In the genomic region with DNA sequence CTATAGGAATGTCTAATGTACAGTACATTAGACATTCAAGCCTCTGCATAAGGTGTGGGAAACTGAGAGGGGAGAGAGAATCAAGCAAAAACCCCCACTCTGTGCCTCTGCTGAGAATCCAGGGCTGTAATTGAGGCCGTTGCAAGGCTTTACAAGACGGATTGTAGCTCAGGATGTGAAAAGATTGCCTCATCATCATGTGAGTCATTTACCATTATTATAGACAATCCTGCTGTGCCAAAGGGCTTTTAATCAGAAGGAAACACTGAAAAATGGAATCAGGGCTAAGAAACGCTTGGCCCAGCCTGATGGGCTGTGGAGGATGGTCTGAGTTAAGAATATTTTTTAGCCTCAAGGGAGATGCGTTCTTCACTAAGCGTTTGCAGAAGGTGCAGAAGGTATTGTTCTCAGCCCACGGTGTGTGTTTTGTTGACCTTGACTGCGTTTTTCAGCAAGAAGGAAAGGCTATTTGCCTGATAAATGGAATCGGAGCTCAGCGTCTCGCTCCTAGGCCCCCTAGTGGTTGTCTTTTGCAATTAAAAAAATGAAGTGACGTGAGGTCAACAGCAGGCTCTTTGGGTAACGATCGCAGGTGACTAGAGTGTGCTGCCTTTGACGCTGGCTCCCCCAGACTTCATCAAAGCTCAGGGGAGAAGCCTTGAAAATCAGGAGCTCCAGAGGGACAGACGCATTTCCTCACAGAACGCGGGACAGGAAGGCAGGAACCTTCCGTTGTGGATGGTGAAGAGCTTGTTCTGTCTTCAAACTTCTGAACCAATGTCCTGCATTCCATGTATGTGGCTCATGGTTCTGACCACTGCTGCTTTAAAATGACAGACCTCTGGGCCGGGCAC, we compare ENCODE assay signal across 1 cellular context.
A peak's percentile ranks its signal among the peaks of the same experiment; 100 is the strongest.
TF ChIP-seq lines count a peak whose summit lies in the region.

No MANE protein-coding gene starts in this region.

TF ChIP-seq in K562, 482 proteins besides CTCF, POLR2A, EP300 and RAD21 (continued from another document):
- TF ChIP-seq, protein P1, sequence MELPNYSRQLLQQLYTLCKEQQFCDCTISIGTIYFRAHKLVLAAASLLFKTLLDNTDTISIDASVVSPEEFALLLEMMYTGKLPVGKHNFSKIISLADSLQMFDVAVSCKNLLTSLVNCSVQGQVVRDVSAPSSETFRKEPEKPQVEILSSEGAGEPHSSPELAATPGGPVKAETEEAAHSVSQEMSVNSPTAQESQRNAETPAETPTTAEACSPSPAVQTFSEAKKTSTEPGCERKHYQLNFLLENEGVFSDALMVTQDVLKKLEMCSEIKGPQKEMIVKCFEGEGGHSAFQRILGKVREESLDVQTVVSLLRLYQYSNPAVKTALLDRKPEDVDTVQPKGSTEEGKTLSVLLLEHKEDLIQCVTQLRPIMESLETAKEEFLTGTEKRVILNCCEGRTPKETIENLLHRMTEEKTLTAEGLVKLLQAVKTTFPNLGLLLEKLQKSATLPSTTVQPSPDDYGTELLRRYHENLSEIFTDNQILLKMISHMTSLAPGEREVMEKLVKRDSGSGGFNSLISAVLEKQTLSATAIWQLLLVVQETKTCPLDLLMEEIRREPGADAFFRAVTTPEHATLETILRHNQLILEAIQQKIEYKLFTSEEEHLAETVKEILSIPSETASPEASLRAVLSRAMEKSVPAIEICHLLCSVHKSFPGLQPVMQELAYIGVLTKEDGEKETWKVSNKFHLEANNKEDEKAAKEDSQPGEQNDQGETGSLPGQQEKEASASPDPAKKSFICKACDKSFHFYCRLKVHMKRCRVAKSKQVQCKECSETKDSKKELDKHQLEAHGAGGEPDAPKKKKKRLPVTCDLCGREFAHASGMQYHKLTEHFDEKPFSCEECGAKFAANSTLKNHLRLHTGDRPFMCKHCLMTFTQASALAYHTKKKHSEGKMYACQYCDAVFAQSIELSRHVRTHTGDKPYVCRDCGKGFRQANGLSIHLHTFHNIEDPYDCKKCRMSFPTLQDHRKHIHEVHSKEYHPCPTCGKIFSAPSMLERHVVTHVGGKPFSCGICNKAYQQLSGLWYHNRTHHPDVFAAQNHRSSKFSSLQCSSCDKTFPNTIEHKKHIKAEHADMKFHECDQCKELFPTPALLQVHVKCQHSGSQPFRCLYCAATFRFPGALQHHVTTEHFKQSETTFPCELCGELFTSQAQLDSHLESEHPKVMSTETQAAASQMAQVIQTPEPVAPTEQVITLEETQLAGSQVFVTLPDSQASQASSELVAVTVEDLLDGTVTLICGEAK (IDR thresholded peaks at IDR 0.05), result no peak
- TF ChIP-seq, protein P1 (CRISPR knock-in tag; IDR thresholded peaks at IDR 0.05), result no peak
- TF ChIP-seq, protein P2, sequence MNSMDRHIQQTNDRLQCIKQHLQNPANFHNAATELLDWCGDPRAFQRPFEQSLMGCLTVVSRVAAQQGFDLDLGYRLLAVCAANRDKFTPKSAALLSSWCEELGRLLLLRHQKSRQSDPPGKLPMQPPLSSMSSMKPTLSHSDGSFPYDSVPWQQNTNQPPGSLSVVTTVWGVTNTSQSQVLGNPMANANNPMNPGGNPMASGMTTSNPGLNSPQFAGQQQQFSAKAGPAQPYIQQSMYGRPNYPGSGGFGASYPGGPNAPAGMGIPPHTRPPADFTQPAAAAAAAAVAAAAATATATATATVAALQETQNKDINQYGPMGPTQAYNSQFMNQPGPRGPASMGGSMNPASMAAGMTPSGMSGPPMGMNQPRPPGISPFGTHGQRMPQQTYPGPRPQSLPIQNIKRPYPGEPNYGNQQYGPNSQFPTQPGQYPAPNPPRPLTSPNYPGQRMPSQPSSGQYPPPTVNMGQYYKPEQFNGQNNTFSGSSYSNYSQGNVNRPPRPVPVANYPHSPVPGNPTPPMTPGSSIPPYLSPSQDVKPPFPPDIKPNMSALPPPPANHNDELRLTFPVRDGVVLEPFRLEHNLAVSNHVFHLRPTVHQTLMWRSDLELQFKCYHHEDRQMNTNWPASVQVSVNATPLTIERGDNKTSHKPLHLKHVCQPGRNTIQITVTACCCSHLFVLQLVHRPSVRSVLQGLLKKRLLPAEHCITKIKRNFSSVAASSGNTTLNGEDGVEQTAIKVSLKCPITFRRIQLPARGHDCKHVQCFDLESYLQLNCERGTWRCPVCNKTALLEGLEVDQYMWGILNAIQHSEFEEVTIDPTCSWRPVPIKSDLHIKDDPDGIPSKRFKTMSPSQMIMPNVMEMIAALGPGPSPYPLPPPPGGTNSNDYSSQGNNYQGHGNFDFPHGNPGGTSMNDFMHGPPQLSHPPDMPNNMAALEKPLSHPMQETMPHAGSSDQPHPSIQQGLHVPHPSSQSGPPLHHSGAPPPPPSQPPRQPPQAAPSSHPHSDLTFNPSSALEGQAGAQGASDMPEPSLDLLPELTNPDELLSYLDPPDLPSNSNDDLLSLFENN (IDR thresholded peaks at IDR 0.05; ENCODE audit: low read depth in 2 of 2, low read length in 2 of 2), result no peak
- no peak for TF ChIP-seq ZBED1 (IDR thresholded peaks at IDR 0.05)
- TF ChIP-seq, protein P3, sequence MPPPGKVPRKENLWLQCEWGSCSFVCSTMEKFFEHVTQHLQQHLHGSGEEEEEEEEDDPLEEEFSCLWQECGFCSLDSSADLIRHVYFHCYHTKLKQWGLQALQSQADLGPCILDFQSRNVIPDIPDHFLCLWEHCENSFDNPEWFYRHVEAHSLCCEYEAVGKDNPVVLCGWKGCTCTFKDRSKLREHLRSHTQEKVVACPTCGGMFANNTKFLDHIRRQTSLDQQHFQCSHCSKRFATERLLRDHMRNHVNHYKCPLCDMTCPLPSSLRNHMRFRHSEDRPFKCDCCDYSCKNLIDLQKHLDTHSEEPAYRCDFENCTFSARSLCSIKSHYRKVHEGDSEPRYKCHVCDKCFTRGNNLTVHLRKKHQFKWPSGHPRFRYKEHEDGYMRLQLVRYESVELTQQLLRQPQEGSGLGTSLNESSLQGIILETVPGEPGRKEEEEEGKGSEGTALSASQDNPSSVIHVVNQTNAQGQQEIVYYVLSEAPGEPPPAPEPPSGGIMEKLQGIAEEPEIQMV (tag; conservative IDR thresholded peaks at IDR 0.05; ENCODE audit: low read depth), result no peak
- TF ChIP-seq SMARCE1 (IDR thresholded peaks at IDR 0.05), result peak; percentile 66; the same call in 1 of the 2 replicates
- TF ChIP-seq PPARD (CRISPR knock-in tag; IDR thresholded peaks at IDR 0.05), result no peak
- TF ChIP-seq ZNF445 (CRISPR knock-in tag; IDR thresholded peaks at IDR 0.05; ENCODE audit: low read depth), result no peak
- no peak for TF ChIP-seq SAFB (IDR thresholded peaks at IDR 0.05; ENCODE audit: borderline replicate concordance, low read depth, low read length)
- TF ChIP-seq CBX3 (IDR thresholded peaks at IDR 0.05; ENCODE audit: borderline replicate concordance in 1 of 2, low read length in 2 of 2), result no peak
- no peak for TF ChIP-seq HNRNPLL (IDR thresholded peaks at IDR 0.05; ENCODE audit: low read depth, low read length, poor library complexity, severe bottlenecking)
- TF ChIP-seq MEF2A (IDR thresholded peaks at IDR 0.05; ENCODE audit: control insufficient read depth, low read depth, low read length), result no peak
- TF ChIP-seq IRF2 (CRISPR knock-in tag; IDR thresholded peaks at IDR 0.05), result no peak
- peak; percentile 54; the same call in 1 of the 2 replicates for TF ChIP-seq NR2C1 (IDR thresholded peaks at IDR 0.05)
- TF ChIP-seq NR2C1 (tag; IDR thresholded peaks at IDR 0.05), result no peak
- TF ChIP-seq EZH2 (IDR thresholded peaks at IDR 0.05; ENCODE audit: borderline replicate concordance, low read depth, low read length), result no peak
- TF ChIP-seq POLR2B (IDR thresholded peaks at IDR 0.05; ENCODE audit: low read depth, partially characterized antibody), result no peak
- TF ChIP-seq, protein P4, sequence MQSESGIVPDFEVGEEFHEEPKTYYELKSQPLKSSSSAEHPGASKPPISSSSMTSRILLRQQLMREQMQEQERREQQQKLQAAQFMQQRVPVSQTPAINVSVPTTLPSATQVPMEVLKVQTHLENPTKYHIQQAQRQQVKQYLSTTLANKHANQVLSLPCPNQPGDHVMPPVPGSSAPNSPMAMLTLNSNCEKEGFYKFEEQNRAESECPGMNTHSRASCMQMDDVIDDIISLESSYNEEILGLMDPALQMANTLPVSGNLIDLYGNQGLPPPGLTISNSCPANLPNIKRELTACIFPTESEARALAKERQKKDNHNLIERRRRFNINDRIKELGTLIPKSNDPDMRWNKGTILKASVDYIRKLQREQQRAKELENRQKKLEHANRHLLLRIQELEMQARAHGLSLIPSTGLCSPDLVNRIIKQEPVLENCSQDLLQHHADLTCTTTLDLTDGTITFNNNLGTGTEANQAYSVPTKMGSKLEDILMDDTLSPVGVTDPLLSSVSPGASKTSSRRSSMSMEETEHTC (IDR thresholded peaks at IDR 0.05), result no peak
- no peak for TF ChIP-seq PHF8 (IDR thresholded peaks at IDR 0.05; ENCODE audit: borderline replicate concordance, low read length)
- TF ChIP-seq ZNF12 (CRISPR knock-in tag; IDR thresholded peaks at IDR 0.05), result 0 out of 2 replicates have a peak, but pooled peaks have one; percentile 57
- TF ChIP-seq HDAC3 (IDR thresholded peaks at IDR 0.05; ENCODE audit: borderline replicate concordance, partially characterized antibody), result no peak
- TF ChIP-seq ZNF133 (CRISPR knock-in tag; IDR thresholded peaks at IDR 0.05), result no peak
- TF ChIP-seq CBX1 (IDR thresholded peaks at IDR 0.05; ENCODE audit: low read depth), result no peak
- TF ChIP-seq, protein P5, sequence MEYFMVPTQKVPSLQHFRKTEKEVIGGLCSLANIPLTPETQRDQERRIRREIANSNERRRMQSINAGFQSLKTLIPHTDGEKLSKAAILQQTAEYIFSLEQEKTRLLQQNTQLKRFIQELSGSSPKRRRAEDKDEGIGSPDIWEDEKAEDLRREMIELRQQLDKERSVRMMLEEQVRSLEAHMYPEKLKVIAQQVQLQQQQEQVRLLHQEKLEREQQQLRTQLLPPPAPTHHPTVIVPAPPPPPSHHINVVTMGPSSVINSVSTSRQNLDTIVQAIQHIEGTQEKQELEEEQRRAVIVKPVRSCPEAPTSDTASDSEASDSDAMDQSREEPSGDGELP (CRISPR knock-in tag; IDR thresholded peaks at IDR 0.05; ENCODE audit: borderline replicate concordance), result peak; percentile 32
- no peak for TF ChIP-seq NFIC (IDR thresholded peaks at IDR 0.05)
- no peak for TF ChIP-seq MAFG (tag; conservative IDR thresholded peaks at IDR 0.05)
- TF ChIP-seq NRF1 (conservative IDR thresholded peaks at IDR 0.05 in 1 of 2, IDR thresholded peaks at IDR 0.05 in 1 of 2), result no peak
- no peak for TF ChIP-seq ERF (CRISPR knock-in tag; IDR thresholded peaks at IDR 0.05)
- no peak for TF ChIP-seq RFX7 (CRISPR knock-in tag; IDR thresholded peaks at IDR 0.05)
- peak; percentile 57; the same call in 1 of the 2 replicates for TF ChIP-seq HDAC8 (tag; IDR thresholded peaks at IDR 0.05)
